22 cellular contexts compared by ENCODE assay signal in genomic region chr6:31144970-31145340, GRCh38. TPM values are rescaled to one million over a fixed set of nuclear protein-coding genes. Genes with fewer than 3 reads are reported as not detected.
DNase-seq lines count a peak whose midpoint lies in the region; ATAC-seq, FAIRE-seq and TF ChIP-seq lines count a peak whose summit lies in the region.
"Had no signal": no experiment of that assay in that cellular context is flagged by ENCODE, and none has a peak within 500 bp of the region (broad histone marks: within the 10 kb centered on the region; RNA-seq: fewer than 3 reads in every experiment).

No MANE protein-coding gene starts in this region.

- peaks cover 11% of the 10 kb centered on the region for H3K36me3 Mint-ChIP-seq in central memory CD8-positive, alpha-beta T cell (ENCODE audit: insufficient read depth)

- H3K4me3 ChIP-seq in mucosa of descending colon: no peak overlapping the region
- H3K4me3 ChIP-seq in stomach: no peak overlapping the region
- H3K4me3 ChIP-seq in gastrocnemius medialis: no peak overlapping the region
- H3K4me3 ChIP-seq: BLaER1 treated with 17β-estradiol and CSF1 and Interleukin-3, amounts not matched to agents 10 nM and 100 nM; HAP-1 had no signal

- no peak overlapping the region for H3K4me3 Mint-ChIP-seq in central memory CD8-positive, alpha-beta T cell
- H3K4me3 Mint-ChIP-seq: CD4-positive, alpha-beta T cell; HFFc6 had no signal

- H3K9me3 ChIP-seq in mucosa of descending colon: no peaks in the 10 kb centered on the region
- H3K9me3 ChIP-seq in stomach: no peaks in the 10 kb centered on the region
- H3K9me3 ChIP-seq in gastrocnemius medialis: no peaks in the 10 kb centered on the region
- H3K9me3 ChIP-seq: BLaER1 treated with 17β-estradiol and CSF1 and Interleukin-3, amounts not matched to agents 10 nM and 100 nM; HAP-1 had no signal

- H3K4me1 ChIP-seq in mucosa of descending colon (ENCODE audit: low read depth) (peaks cover 23% of the 10 kb centered on the region), stomach (peaks cover 9 to 30% (median 23%) of the 10 kb centered on the region in 4 donors), gastrocnemius medialis (no peaks in the 10 kb centered on the region)
- H3K4me1 ChIP-seq: BLaER1 treated with 17β-estradiol and CSF1 and Interleukin-3, amounts not matched to agents 10 nM and 100 nM; HAP-1 had no signal

- in situ Hi-C loops in gastrocnemius medialis (cut with MboI; ENCODE audit: low sequenced_read_pairs in 4 of 4): no loop called here

- no peaks in the 10 kb centered on the region for H3K4me1 Mint-ChIP-seq in central memory CD8-positive, alpha-beta T cell

- no peak for ATAC-seq in central memory CD8-positive, alpha-beta T cell (replicated peaks; ENCODE audit: extremely low read depth, poor library complexity, severe bottlenecking)
- ATAC-seq in mucosa of descending colon: peak; percentile 86
- no peak for ATAC-seq in HG03442 (IDR thresholded peaks at IDR 0.05; ENCODE audit: unreplicated experiment)
- no peak for ATAC-seq in gastrocnemius medialis

- WGBS in stomach, 5 donors: 39 to 70% (median 51%) methylated on average over 11 of the region's 11 CpGs; no CpG with 5 or more reads in 1 of the 5 donors

- CTCF ChIA-PET in HEK293T (lab: Yijun Ruan, JAX): no interaction called here

- peak; percentile 16 for DNase-seq in HT-29 (ENCODE audit: low spot score)
- no peak for DNase-seq in central memory CD8-positive, alpha-beta T cell (ENCODE audit: low spot score in 2 of 2)
- DNase-seq in mucosa of descending colon: peak; percentile 70 to 84 (median 82)
- no peak for DNase-seq in stomach
- DNase-seq in HEK293T (ENCODE audit: extremely low spot score): no peak
- no peak for DNase-seq in GM12892 (ENCODE audit: insufficient read length)
- no peak for DNase-seq in gastrocnemius medialis
- DNase-seq: ACHN; CD4-positive, alpha-beta T cell; DMS153; DMS79 treated with DMSO at 0.1 percent for 48 hours; EL; GOT3; HFFc6 had no signal

- H3K9me3 Mint-ChIP-seq in central memory CD8-positive, alpha-beta T cell: no peaks in the 10 kb centered on the region
- H3K9me3 Mint-ChIP-seq: CD4-positive, alpha-beta T cell; HFFc6 had no signal

- no peak for TF ChIP-seq EP300 in stomach (IDR thresholded peaks at IDR 0.05)

- TF ChIP-seq POLR2A in stomach (IDR thresholded peaks at IDR 0.05): no peak
- no peak for TF ChIP-seq POLR2A in GM12892 (IDR thresholded peaks at IDR 0.05; ENCODE audit: low read depth, low read length)
- no peak for TF ChIP-seq POLR2A in gastrocnemius medialis (IDR thresholded peaks at IDR 0.05)

- intact Hi-C loops in mucosa of descending colon (cut with DNase I, micrococcal nuclease): no loop called here
- intact Hi-C loops in stomach (cut with DNase I; ENCODE audit: low total_unique reads): no loop called here
- intact Hi-C loops in gastrocnemius medialis (cut with DNase I; ENCODE audit: low total_unique reads): no loop called here

- no peak for FAIRE-seq in GM12892 (lab: Jason Lieb, UNC)
- FAIRE-seq: D721Med, G401.6, GM12891 had no signal

- peak overlapping the region; percentile 71 to 84 (median 82) for H3K27ac ChIP-seq in stomach
- H3K27ac ChIP-seq in gastrocnemius medialis: no peak overlapping the region
- H3K27ac ChIP-seq: BLaER1 treated with 17β-estradiol and CSF1 and Interleukin-3, amounts not matched to agents 10 nM and 100 nM; HL-60 had no signal

- POLR2A ChIA-PET in HEK293T (lab: Yijun Ruan, JAX): interaction anchor here (0.9 to 2.9 kb wide), 3 partner anchors 12 to 23 kb away, joined by 3 to 14 read pairs (median 4); partner anchors contain the start of genes CCHCR1 and TCF19

- H3K27ac Mint-ChIP-seq in central memory CD8-positive, alpha-beta T cell (ENCODE audit: low read depth): peak overlapping the region; percentile 65
- H3K27ac Mint-ChIP-seq: CD4-positive, alpha-beta T cell; HFFc6 had no signal

- no peaks in the 10 kb centered on the region for H3K27me3 Mint-ChIP-seq in central memory CD8-positive, alpha-beta T cell
- H3K27me3 Mint-ChIP-seq: CD4-positive, alpha-beta T cell had no signal

- H3K36me3 ChIP-seq in mucosa of descending colon (ENCODE audit: low read depth) (no peaks in the 10 kb centered on the region), stomach (peaks cover under 1 to 59% (median 34%) of the 10 kb centered on the region in 4 donors), gastrocnemius medialis (peaks cover 0 to 24% of the 10 kb centered on the region in 2 donors)

- no peak for TF ChIP-seq CTCF in mucosa of descending colon (IDR thresholded peaks at IDR 0.05)
- peak in 1 of 7 experiments; percentile 7 for TF ChIP-seq CTCF in stomach (IDR thresholded peaks at IDR 0.05)
- TF ChIP-seq CTCF in gastrocnemius medialis (IDR thresholded peaks at IDR 0.05 in 4 of 5, conservative IDR thresholded peaks at IDR 0.05 in 1 of 5): no peak

- H3K27me3 ChIP-seq in stomach (no peaks in the 10 kb centered on the region), gastrocnemius medialis (no peaks in the 10 kb centered on the region)
- H3K27me3 ChIP-seq: BLaER1 treated with 17β-estradiol and CSF1 and Interleukin-3, amounts not matched to agents 10 nM and 100 nM had no signal

TF ChIP-seq in HEK293T, 16 proteins besides CTCF, POLR2A, EP300 and RAD21:
- TF ChIP-seq PKNOX1 (IDR thresholded peaks at IDR 0.05) (no peak), TARDBP (IDR thresholded peaks at IDR 0.05) (no peak), ELF4 (IDR thresholded peaks at IDR 0.05) (no peak), FOXK2 (IDR thresholded peaks at IDR 0.05) (no peak), FOXM1 (IDR thresholded peaks at IDR 0.05; ENCODE audit: borderline replicate concordance) (no peak), CTBP1 (IDR thresholded peaks at IDR 0.05; ENCODE audit: borderline replicate concordance) (no peak), SP1 (IDR thresholded peaks at IDR 0.05) (no peak), SUZ12 (IDR thresholded peaks at IDR 0.05) (no peak), LEF1 (IDR thresholded peaks at IDR 0.05; ENCODE audit: borderline replicate concordance) (no peak), ARNT (IDR thresholded peaks at IDR 0.05) (no peak)
TF ChIP-seq in HEK293T: peak in this region for 0.

RNA-seq across cellular contexts. Expression of gene PSORS1C2, which starts 6.1 kb away (rescaled TPM):
- not detected in 2 replicates for total RNA-seq in HT-29 (2014; rRNA removed; shearing (Covaris generic))
- total RNA-seq in mucosa of descending colon: not detected
- under 1 TPM in 1 of 5 donors, not detected in 4; 0.73 TPM for total RNA-seq in stomach
- 1 to 10 TPM in 1 of 3 donors, not detected in 2; 1.6 TPM for polyA plus RNA-seq in stomach
- polyA plus RNA-seq in GM12892 (2012; ENCODE audit: missing spikeins): not detected
- total RNA-seq in gastrocnemius medialis: not detected
- total RNA-seq: A172; CD4-positive, alpha-beta T cell; HFFc6 had no signal

RNA-seq across cellular contexts. Expression of gene CCHCR1, which starts 12.6 kb away (rescaled TPM):
- 30.8 and 38.0 TPM in 2 replicates for total RNA-seq in HT-29 (2014; rRNA removed; shearing (Covaris generic))
- total RNA-seq in mucosa of descending colon (10 to 100 TPM; 25.7 to 53.3 (median 43.4) TPM), stomach (100 to 1,000 TPM in 1 of 5 donors, 10 to 100 TPM in 3, 1 to 10 TPM in 1; 9.7 to 201 (median 24.5) TPM), gastrocnemius medialis (10 to 100 TPM in 1 of 4 donors, 1 to 10 TPM in 3; 4.9 to 34.3 (median 7.7) TPM)
- 10 to 100 TPM; 11.8 to 21.0 (median 12.3) TPM for polyA plus RNA-seq in stomach
- polyA plus RNA-seq in GM12892 (2012; ENCODE audit: missing spikeins): 38.9 TPM

RNA-seq across cellular contexts. Expression of gene TCF19, which starts 13.4 kb away (rescaled TPM):
- 71.7 and 80.8 TPM in 2 replicates for total RNA-seq in HT-29 (2014; rRNA removed; shearing (Covaris generic))
- total RNA-seq in mucosa of descending colon (10 to 100 TPM in 1 of 3 donors, 1 to 10 TPM in 2; 5.3 to 13.2 (median 7.3) TPM), stomach (10 to 100 TPM in 1 of 5 donors, 1 to 10 TPM in 4; 5.8 to 16.1 (median 7.1) TPM), gastrocnemius medialis (1 to 10 TPM; 1.5 to 5.1 (median 2.6) TPM)
- 1 to 10 TPM; 5.0 to 7.7 (median 7.7) TPM for polyA plus RNA-seq in stomach
- polyA plus RNA-seq in GM12892 (2012; ENCODE audit: missing spikeins): 43.0 TPM

RNA-seq across cellular contexts. Expression of gene CDSN, which starts 24.7 kb away (rescaled TPM):
- 0.08 TPM in 1 of 2 replicates, not detected in the other for total RNA-seq in HT-29 (2014; rRNA removed; shearing (Covaris generic))
- not detected for total RNA-seq in mucosa of descending colon
- total RNA-seq in stomach: not detected
- under 1 TPM in 1 of 3 donors, not detected in 2; 0.05 TPM for polyA plus RNA-seq in stomach
- not detected for polyA plus RNA-seq in GM12892 (2012; ENCODE audit: missing spikeins)
- not detected for total RNA-seq in gastrocnemius medialis
- total RNA-seq: A172; CD4-positive, alpha-beta T cell; HFFc6 had no signal

RNA-seq across cellular contexts. Expression of gene POU5F1, which starts 25.5 kb away (rescaled TPM):
- total RNA-seq in HT-29 (2014; rRNA removed; shearing (Covaris generic)): 1.7 and 2.6 TPM in 2 replicates
- total RNA-seq in mucosa of descending colon (1 to 10 TPM; 2.1 to 5.8 (median 3.4) TPM), stomach (100 to 1,000 TPM in 2 of 5 donors, 10 to 100 TPM in 2, not detected in 1; 47.5 to 155 (median 113) TPM), gastrocnemius medialis (not detected)
- polyA plus RNA-seq in stomach: 10 to 100 TPM in 1 of 3 donors, 1 to 10 TPM in 2; 2.6 to 13.0 (median 6.5) TPM
- 4.1 TPM for polyA plus RNA-seq in GM12892 (2012; ENCODE audit: missing spikeins)
- total RNA-seq: A172; CD4-positive, alpha-beta T cell had no signal

Comparison
In these comparisons a context has a peak if more than half of its experiments do, and no peak if none do; other contexts are left out.
1. DNase-seq: peak in HT-29 (single experiment) and mucosa of descending colon (3 of 3); none in central memory CD8-positive, alpha-beta T cell (0 of 2), stomach (single experiment), HEK293T (single experiment), GM12892 (single experiment) and gastrocnemius medialis (0 of 2).
2. H3K27ac ChIP-seq: peak in stomach (5 of 5); none in gastrocnemius medialis (0 of 4).